ENCODE assay signal across 1 cellular context in genomic region chr20:64057628-64058498, GRCh38.
TF ChIP-seq lines count a peak whose summit lies in the region.

No MANE protein-coding gene starts in this region.

TF ChIP-seq in HEK293, 187 proteins besides CTCF, POLR2A, EP300 and RAD21 (continued from another document and continues in another):
- TF ChIP-seq ZNF704 (tag by site-specific recombination; IDR thresholded peaks at IDR 0.05) (no peak), HIC1 (tag by site-specific recombination; IDR thresholded peaks at IDR 0.05) (0 out of 2 replicates have a peak, but pooled peaks have one; percentile 31), ZNF211 (tag by site-specific recombination; IDR thresholded peaks at IDR 0.05; ENCODE audit: low read depth) (no peak), ZNF324 (tag by site-specific recombination; IDR thresholded peaks at IDR 0.05) (no peak), ZNF626 (tag by site-specific recombination; IDR thresholded peaks at IDR 0.05) (no peak), ZBTB20 (tag by site-specific recombination; IDR thresholded peaks at IDR 0.05) (no peak; the same call in 1 of the 2 replicates), MZF1 (tag by site-specific recombination; IDR thresholded peaks at IDR 0.05; ENCODE audit: borderline replicate concordance) (no peak), SP3 (tag by site-specific recombination; IDR thresholded peaks at IDR 0.05) (peak; percentile 45; the same call in 1 of the 2 replicates), ZBTB6 (tag by site-specific recombination; IDR thresholded peaks at IDR 0.05) (no peak), ZNF394 (tag by site-specific recombination; IDR thresholded peaks at IDR 0.05; ENCODE audit: borderline replicate concordance) (0 out of 2 replicates have a peak, but pooled peaks have one; percentile 24), ZBTB21 (tag by site-specific recombination; IDR thresholded peaks at IDR 0.05) (no peak), ZSCAN5A (tag by site-specific recombination; IDR thresholded peaks at IDR 0.05) (no peak), ZNF114 (tag by site-specific recombination; IDR thresholded peaks at IDR 0.05) (no peak), PRDM10 (tag by site-specific recombination; IDR thresholded peaks at IDR 0.05) (peak; percentile 70), ZNF785 (tag by site-specific recombination; IDR thresholded peaks at IDR 0.05) (no peak; the same call in 1 of the 2 replicates), ZNF37A (tag by site-specific recombination; IDR thresholded peaks at IDR 0.05) (no peak), ZNF404 (tag by site-specific recombination; IDR thresholded peaks at IDR 0.05) (no peak), ZNF18 (tag by site-specific recombination; IDR thresholded peaks at IDR 0.05) (no peak), ZNF830 (tag by site-specific recombination; IDR thresholded peaks at IDR 0.05; ENCODE audit: low read depth) (no peak), ZNF544 (tag by site-specific recombination; IDR thresholded peaks at IDR 0.05) (no peak), ZNF777 (tag by site-specific recombination; IDR thresholded peaks at IDR 0.05; ENCODE audit: borderline replicate concordance) (no peak), ZNF555 (tag by site-specific recombination; conservative IDR thresholded peaks at IDR 0.05) (no peak), ZNF488 (tag by site-specific recombination; IDR thresholded peaks at IDR 0.05) (no peak), ZNF16 (tag by site-specific recombination; IDR thresholded peaks at IDR 0.05; ENCODE audit: low read depth) (no peak), ZNF792 (tag by site-specific recombination; IDR thresholded peaks at IDR 0.05) (no peak), YY1 (tag by site-specific recombination; IDR thresholded peaks at IDR 0.05) (no peak), ZIC2 (tag by site-specific recombination; IDR thresholded peaks at IDR 0.05) (peak; percentile 65), ZNF292 (tag by site-specific recombination; IDR thresholded peaks at IDR 0.05; ENCODE audit: borderline replicate concordance, low read depth) (no peak)
- TF ChIP-seq, protein P1, sequence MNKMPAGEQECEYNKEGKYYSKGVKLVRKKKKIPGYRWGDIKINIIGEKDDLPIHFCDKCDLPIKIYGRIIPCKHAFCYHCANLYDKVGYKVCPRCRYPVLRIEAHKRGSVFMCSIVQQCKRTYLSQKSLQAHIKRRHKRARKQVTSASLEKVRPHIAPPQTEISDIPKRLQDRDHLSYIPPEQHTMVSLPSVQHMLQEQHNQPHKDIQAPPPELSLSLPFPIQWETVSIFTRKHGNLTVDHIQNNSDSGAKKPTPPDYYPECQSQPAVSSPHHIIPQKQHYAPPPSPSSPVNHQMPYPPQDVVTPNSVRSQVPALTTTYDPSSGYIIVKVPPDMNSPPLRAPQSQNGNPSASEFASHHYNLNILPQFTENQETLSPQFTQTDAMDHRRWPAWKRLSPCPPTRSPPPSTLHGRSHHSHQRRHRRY (tag by site-specific recombination; IDR thresholded peaks at IDR 0.05) = no peak
- TF ChIP-seq, protein P2, sequence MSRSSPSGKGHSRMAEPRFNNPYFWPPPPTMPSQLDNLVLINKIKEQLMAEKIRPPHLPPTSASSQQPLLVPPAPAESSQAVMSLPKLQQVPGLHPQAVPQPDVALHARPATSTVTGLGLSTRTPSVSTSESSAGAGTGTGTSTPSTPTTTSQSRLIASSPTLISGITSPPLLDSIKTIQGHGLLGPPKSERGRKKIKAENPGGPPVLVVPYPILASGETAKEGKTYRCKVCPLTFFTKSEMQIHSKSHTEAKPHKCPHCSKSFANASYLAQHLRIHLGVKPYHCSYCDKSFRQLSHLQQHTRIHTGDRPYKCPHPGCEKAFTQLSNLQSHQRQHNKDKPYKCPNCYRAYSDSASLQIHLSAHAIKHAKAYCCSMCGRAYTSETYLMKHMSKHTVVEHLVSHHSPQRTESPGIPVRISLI (tag by site-specific recombination; IDR thresholded peaks at IDR 0.05) = no peak
- TF ChIP-seq, protein P3, sequence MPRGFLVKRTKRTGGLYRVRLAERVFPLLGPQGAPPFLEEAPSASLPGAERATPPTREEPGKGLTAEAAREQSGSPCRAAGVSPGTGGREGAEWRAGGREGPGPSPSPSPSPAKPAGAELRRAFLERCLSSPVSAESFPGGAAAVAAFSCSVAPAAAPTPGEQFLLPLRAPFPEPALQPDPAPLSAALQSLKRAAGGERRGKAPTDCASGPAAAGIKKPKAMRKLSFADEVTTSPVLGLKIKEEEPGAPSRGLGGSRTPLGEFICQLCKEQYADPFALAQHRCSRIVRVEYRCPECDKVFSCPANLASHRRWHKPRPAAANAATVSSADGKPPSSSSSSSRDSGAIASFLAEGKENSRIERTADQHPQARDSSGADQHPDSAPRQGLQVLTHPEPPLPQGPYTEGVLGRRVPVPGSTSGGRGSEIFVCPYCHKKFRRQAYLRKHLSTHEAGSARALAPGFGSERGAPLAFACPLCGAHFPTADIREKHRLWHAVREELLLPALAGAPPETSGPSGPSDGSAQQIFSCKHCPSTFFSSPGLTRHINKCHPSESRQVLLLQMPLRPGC (tag by site-specific recombination; IDR thresholded peaks at IDR 0.05) = no peak
- TF ChIP-seq, protein P4, sequence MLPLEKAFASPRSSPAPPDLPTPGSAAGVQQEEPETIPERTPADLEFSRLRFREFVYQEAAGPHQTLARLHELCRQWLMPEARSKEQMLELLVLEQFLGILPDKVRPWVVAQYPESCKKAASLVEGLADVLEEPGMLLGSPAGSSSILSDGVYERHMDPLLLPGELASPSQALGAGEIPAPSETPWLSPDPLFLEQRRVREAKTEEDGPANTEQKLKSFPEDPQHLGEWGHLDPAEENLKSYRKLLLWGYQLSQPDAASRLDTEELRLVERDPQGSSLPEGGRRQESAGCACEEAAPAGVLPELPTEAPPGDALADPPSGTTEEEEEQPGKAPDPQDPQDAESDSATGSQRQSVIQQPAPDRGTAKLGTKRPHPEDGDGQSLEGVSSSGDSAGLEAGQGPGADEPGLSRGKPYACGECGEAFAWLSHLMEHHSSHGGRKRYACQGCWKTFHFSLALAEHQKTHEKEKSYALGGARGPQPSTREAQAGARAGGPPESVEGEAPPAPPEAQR (tag by site-specific recombination; IDR thresholded peaks at IDR 0.05) = no peak
